In genomic region chr18:74453642-74454198, GRCh38 we compare ENCODE assay signal across 19 cellular contexts. TPM values are rescaled to one million over a fixed set of nuclear protein-coding genes. Genes with fewer than 3 reads are reported as not detected.
DNase-seq lines count a peak whose midpoint lies in the region; TF ChIP-seq lines count a peak whose summit lies in the region.
"Had no signal": no experiment of that assay in that cellular context is flagged by ENCODE, and none has a peak within 500 bp of the region (broad histone marks: within the 10 kb centered on the region; RNA-seq: fewer than 3 reads in every experiment).

No MANE protein-coding gene starts in this region.

- H3K36me3 Mint-ChIP-seq in brain (no peaks in the 10 kb centered on the region), nephron (ENCODE audit: low read depth) (no peaks in the 10 kb centered on the region), type B pancreatic cell (no peaks in the 10 kb centered on the region)
- H3K36me3 Mint-ChIP-seq: CD4-positive, alpha-beta memory T cell had no signal

- DNase-seq in left ventricle myocardium inferior (no peak), cardiac septum (ENCODE audit: low spot score) (no peak), type B pancreatic cell (ENCODE audit: extremely low spot score, unreplicated experiment) (peak; percentile 15), G401 (ENCODE audit: low spot score) (no peak), NCI-H1048 (lab: John Stamatoyannopoulos, UW) (no peak)
- no peak for DNase-seq in activated CD4-positive, alpha-beta T cell treated with anti-CD3 and anti-CD28 coated beads for 1 hour
- DNase-seq: BE2C; CD4-positive, alpha-beta memory T cell; HFFc6; MV-4-11; NCI-H1436 treated with DMSO at 0.1 percent for 48 hours; NCI-H2029; NCI-H2171 treated with DMSO at 0.1 percent for 48 hours; NCI-H446 treated with DMSO at 0.1 percent for 48 hours; Right ventricle myocardium superior had no signal

- no peaks in the 10 kb centered on the region for H3K36me3 ChIP-seq in left ventricle myocardium inferior
- H3K36me3 ChIP-seq: BE2C had no signal

- H3K4me1 Mint-ChIP-seq in brain (peaks cover 46% of the 10 kb centered on the region), nephron (peaks cover 12% of the 10 kb centered on the region), type B pancreatic cell (ENCODE audit: unreplicated experiment) (peaks cover 12% of the 10 kb centered on the region)

- H3K27me3 Mint-ChIP-seq in brain (peaks cover 35% of the 10 kb centered on the region), nephron (ENCODE audit: low read depth) (peaks cover 76% of the 10 kb centered on the region), type B pancreatic cell (peaks cover 67% of the 10 kb centered on the region)

- H3K27ac Mint-ChIP-seq in brain = peak overlapping the region; percentile 68 to 94 (median 87)
- H3K27ac Mint-ChIP-seq in nephron = no peak overlapping the region
- no peak overlapping the region for H3K27ac Mint-ChIP-seq in type B pancreatic cell
- H3K27ac Mint-ChIP-seq: CD4-positive, alpha-beta memory T cell; HFFc6 had no signal

- no peak for TF ChIP-seq CTCF in left ventricle myocardium inferior (IDR thresholded peaks at IDR 0.05; ENCODE audit: borderline replicate concordance)
- TF ChIP-seq CTCF in brain (conservative IDR thresholded peaks at IDR 0.05) = no peak
- TF ChIP-seq CTCF in nephron (IDR thresholded peaks at IDR 0.05; ENCODE audit: unreplicated experiment in 3 of 3) = no peak
- no peak for TF ChIP-seq CTCF in type B pancreatic cell (conservative IDR thresholded peaks at IDR 0.05)

- peaks cover 0 to under 1% (median 0%) of the 10 kb centered on the region in 5 experiments for H3K9me3 Mint-ChIP-seq in brain
- H3K9me3 Mint-ChIP-seq in nephron = no peaks in the 10 kb centered on the region
- H3K9me3 Mint-ChIP-seq in type B pancreatic cell = no peaks in the 10 kb centered on the region
- H3K9me3 Mint-ChIP-seq: CD4-positive, alpha-beta memory T cell; HFFc6 had no signal

- H3K27me3 ChIP-seq in left ventricle myocardium inferior (ENCODE audit: low read depth) = peaks cover 23% of the 10 kb centered on the region

- in situ Hi-C loops in G401 (cut with HindIII; ENCODE audit: low sequenced_read_pairs) = no loop called here

- H3K9me3 ChIP-seq in left ventricle myocardium inferior (replicated peaks) = no peaks in the 10 kb centered on the region
- H3K9me3 ChIP-seq: BE2C had no signal

- no peak overlapping the region for H3K4me3 ChIP-seq in left ventricle myocardium inferior

- H3K4me1 ChIP-seq in left ventricle myocardium inferior = peaks cover 95% of the 10 kb centered on the region
- H3K4me1 ChIP-seq: BE2C had no signal

- intact Hi-C loops in left ventricle myocardium inferior (cut with micrococcal nuclease) = no loop called here
- intact Hi-C loops in cardiac septum (cut with DNase I) = no loop called here

- H3K27ac ChIP-seq in left ventricle myocardium inferior (replicated peaks) = peak overlapping the region; percentile 94
- H3K27ac ChIP-seq: KMS-11 had no signal

- H3K4me3 Mint-ChIP-seq in brain (peak overlapping the region; percentile 45 to 77 (median 53)), nephron (peak overlapping the region; percentile 38 to 51 (median 45)), type B pancreatic cell (no peak overlapping the region)
- H3K4me3 Mint-ChIP-seq: CD4-positive, alpha-beta memory T cell; HFFc6 had no signal

RNA-seq across cellular contexts. Expression of gene DIPK1C, which starts 3.4 kb away (rescaled TPM):
- total RNA-seq in left ventricle myocardium inferior (6.4 TPM), cardiac septum (5.9 TPM), type B pancreatic cell (ENCODE audit: low replicate concordance) (0.26 and 0.36 TPM in 2 replicates)
- polyA plus RNA-seq in brain (ENCODE audit: insufficient read depth, low read depth, low replicate concordance) = 10.0 TPM
- not detected in 2 replicates for total RNA-seq in G401 (2014; rRNA removed; shearing (Covaris generic))
- total RNA-seq: CD4-positive, alpha-beta memory T cell; HFFc6; OCI-LY7 had no signal
- polyA plus RNA-seq: CD4-positive, alpha-beta memory T cell had no signal

RNA-seq across cellular contexts. Expression of gene CNDP2, which starts 42.4 kb away (rescaled TPM):
- total RNA-seq in left ventricle myocardium inferior (71.0 TPM), cardiac septum (65.7 TPM), type B pancreatic cell (ENCODE audit: low replicate concordance) (197 and 248 TPM in 2 replicates)
- 220 TPM for polyA plus RNA-seq in brain (ENCODE audit: insufficient read depth, low read depth, low replicate concordance)
- 77.0 and 78.9 TPM in 2 replicates for total RNA-seq in G401 (2014; rRNA removed; shearing (Covaris generic))

Comparison
In these comparisons a context has a peak if more than half of its experiments do, and no peak if none do; other contexts are left out.
1. H3K27ac Mint-ChIP-seq: peak in brain (5 of 5); none in nephron (0 of 3) and type B pancreatic cell (single experiment).